In genomic region chr10:57723305-57723704, GRCh38 we compare ENCODE assay signal across 26 cellular contexts.
DNase-seq lines count a peak whose midpoint lies in the region; ATAC-seq, FAIRE-seq and TF ChIP-seq lines count a peak whose summit lies in the region.
"Had no signal": no experiment of that assay in that cellular context is flagged by ENCODE, and none has a peak within 500 bp of the region (broad histone marks: within the 10 kb centered on the region; RNA-seq: fewer than 3 reads in every experiment).

No MANE protein-coding gene starts in this region.

- H3K27me3 Mint-ChIP-seq in WTC11 (ENCODE audit: low read depth) = no peaks in the 10 kb centered on the region
- H3K27me3 Mint-ChIP-seq in neural progenitor cell (ENCODE audit: insufficient read depth, low read depth) = no peaks in the 10 kb centered on the region
- H3K27me3 Mint-ChIP-seq: CD4-positive, alpha-beta T cell; CD8-positive, alpha-beta memory T cell had no signal

- POLR2A ChIA-PET in WTC11 (lab: Charles Lee) = no interaction called here

- H3K4me1 ChIP-seq in HUES6 (ENCODE audit: control insufficient read depth, insufficient read depth, low read length) = peaks cover 11% of the 10 kb centered on the region; the same call in 1 of the 2 replicates
- peaks cover 9% of the 10 kb centered on the region for H3K4me1 ChIP-seq in iPS-18a (ENCODE audit: control insufficient read depth, low read depth, low read length)
- no peaks in the 10 kb centered on the region for H3K4me1 ChIP-seq in neural progenitor cell
- H3K4me1 ChIP-seq in upper lobe of left lung = no peaks in the 10 kb centered on the region
- no peaks in the 10 kb centered on the region for H3K4me1 ChIP-seq in heart left ventricle
- H3K4me1 ChIP-seq: A549; BE2C; BLaER1 treated with 17β-estradiol and CSF1 and Interleukin-3, amounts not matched to agents 10 nM and 100 nM had no signal

- H3K4me3 Mint-ChIP-seq in WTC11 (no peak overlapping the region), neural progenitor cell (no peak overlapping the region)
- H3K4me3 Mint-ChIP-seq: CD14-positive monocyte; CD4-positive, alpha-beta T cell; CD8-positive, alpha-beta memory T cell had no signal

- FAIRE-seq in frontal cortex (lab: Jason Lieb, UNC) = no peak
- FAIRE-seq: A549, D721Med, GM12878, GM18507 had no signal

- H3K27me3 ChIP-seq in HUES6 (ENCODE audit: control insufficient read depth, insufficient read depth, low read length) = no peaks in the 10 kb centered on the region
- no peaks in the 10 kb centered on the region for H3K27me3 ChIP-seq in iPS-18a (ENCODE audit: control insufficient read depth, insufficient read depth, low read length)
- no peaks in the 10 kb centered on the region for H3K27me3 ChIP-seq in neural progenitor cell
- no peaks in the 10 kb centered on the region for H3K27me3 ChIP-seq in upper lobe of left lung
- H3K27me3 ChIP-seq in heart left ventricle = no peaks in the 10 kb centered on the region
- H3K27me3 ChIP-seq: BLaER1 treated with 17β-estradiol and CSF1 and Interleukin-3, amounts not matched to agents 10 nM and 100 nM had no signal

- H3K27ac Mint-ChIP-seq in WTC11 = no peak overlapping the region
- peak overlapping the region; percentile 27 for H3K27ac Mint-ChIP-seq in neural progenitor cell
- H3K27ac Mint-ChIP-seq: CD14-positive monocyte; CD4-positive, alpha-beta T cell; CD8-positive, alpha-beta memory T cell had no signal

- no peak overlapping the region for H2AFZ ChIP-seq in neural progenitor cell (replicated peaks)

- no peaks in the 10 kb centered on the region for H3K79me2 ChIP-seq in neural progenitor cell (ENCODE audit: low read depth)

- intact Hi-C loops in heart left ventricle (cut with DNase I) = loop anchor here in 2 of 10 donors (5.0 to 10.0 kb wide), 2 partner anchors 121 to 234 kb away; no protein-coding TSS in a partner anchor

- no peaks in the 10 kb centered on the region for H3K36me3 ChIP-seq in HUES6 (ENCODE audit: control insufficient read depth, insufficient read depth, low read length)
- no peaks in the 10 kb centered on the region for H3K36me3 ChIP-seq in iPS-18a (ENCODE audit: control insufficient read depth, low read depth, low read length)
- no peaks in the 10 kb centered on the region for H3K36me3 ChIP-seq in neural progenitor cell
- no peaks in the 10 kb centered on the region for H3K36me3 ChIP-seq in upper lobe of left lung
- no peaks in the 10 kb centered on the region for H3K36me3 ChIP-seq in heart left ventricle
- H3K36me3 ChIP-seq: BE2C; BLaER1 treated with 17β-estradiol and CSF1 and Interleukin-3, amounts not matched to agents 10 nM and 100 nM had no signal

- H3K9ac ChIP-seq in HUES6 (ENCODE audit: low read length) (no peak overlapping the region), iPS-18a (ENCODE audit: low read length) (no peak overlapping the region), neural progenitor cell (no peak overlapping the region)
- H3K9ac ChIP-seq: BLaER1 treated with 17β-estradiol and CSF1 and Interleukin-3, amounts not matched to agents 10 nM and 100 nM had no signal

- DNase-seq in WTC11 (ENCODE audit: low spot score) = no peak
- DNase-seq in neural progenitor cell (ENCODE audit: low spot score) = peak; percentile 7
- DNase-seq in upper lobe of left lung = no peak
- DNase-seq in heart left ventricle = no peak
- no peak for DNase-seq in frontal cortex (ENCODE audit: low spot score in 2 of 2)
- DNase-seq: 8988T; ACHN; AML-193; BE2C; CD4-positive, alpha-beta T cell; CD8-positive, alpha-beta memory T cell; DMS 273 treated with DMSO at 0.1 percent for 48 hours; DMS79; EL; GDM1; GOT3; H7; HCEC 1CT had no signal

- TF ChIP-seq EP300 in upper lobe of left lung (IDR thresholded peaks at IDR 0.05) = no peak

- H3K27ac ChIP-seq in HUES6 (ENCODE audit: low read depth, low read length) (0 out of 2 replicates have a peak overlapping the region, but pooled peaks have one; percentile 61), iPS-18a (ENCODE audit: low read length) (no peak overlapping the region), neural progenitor cell (no peak overlapping the region), upper lobe of left lung (no peak overlapping the region), heart left ventricle (no peak overlapping the region)
- H3K27ac ChIP-seq: A549; BLaER1 treated with 17β-estradiol and CSF1 and Interleukin-3, amounts not matched to agents 10 nM and 100 nM had no signal

- peaks cover 3% of the 10 kb centered on the region; the same call in 1 of the 2 replicates for H3K9me3 ChIP-seq in HUES6 (ENCODE audit: control insufficient read depth, insufficient read depth, low read depth, low read length)
- H3K9me3 ChIP-seq in iPS-18a (ENCODE audit: control insufficient read depth, low read depth, low read length) = no peaks in the 10 kb centered on the region
- H3K9me3 ChIP-seq in neural progenitor cell (ENCODE audit: low read depth) = no peaks in the 10 kb centered on the region
- no peaks in the 10 kb centered on the region for H3K9me3 ChIP-seq in upper lobe of left lung
- peaks cover 0 to 10% (median 0%) of the 10 kb centered on the region in 12 donors for H3K9me3 ChIP-seq in heart left ventricle
- H3K9me3 ChIP-seq: A549, BE2C had no signal

- no peaks in the 10 kb centered on the region for H3F3A ChIP-seq in neural progenitor cell (ENCODE audit: low read depth)

- CTCF ChIA-PET in WTC11 (lab: Charles Lee) = no interaction called here

- H3K9me3 Mint-ChIP-seq in WTC11 (peaks cover 32% of the 10 kb centered on the region), neural progenitor cell (peaks cover 19% of the 10 kb centered on the region)

- ATAC-seq in WTC11 (peak; percentile 43; the same call in 1 of the 2 replicates), upper lobe of left lung (ENCODE audit: low FRiP score in 2 of 2) (no peak), heart left ventricle (no peak)
- ATAC-seq: A549, GM12878 had no signal

- peaks cover 24% of the 10 kb centered on the region for H3K4me1 Mint-ChIP-seq in WTC11
- peaks cover 11% of the 10 kb centered on the region for H3K4me1 Mint-ChIP-seq in neural progenitor cell
- H3K4me1 Mint-ChIP-seq: CD14-positive monocyte; CD8-positive, alpha-beta memory T cell had no signal

- H3K4me3 ChIP-seq in HUES6 (ENCODE audit: low read depth, low read length) = no peak overlapping the region
- H3K4me3 ChIP-seq in iPS-18a (ENCODE audit: low read length) = peak overlapping the region; percentile 7
- no peak overlapping the region for H3K4me3 ChIP-seq in neural progenitor cell
- H3K4me3 ChIP-seq in upper lobe of left lung = no peak overlapping the region
- H3K4me3 ChIP-seq in heart left ventricle = no peak overlapping the region
- H3K4me3 ChIP-seq: A549; BLaER1 treated with 17β-estradiol and CSF1 and Interleukin-3, amounts not matched to agents 10 nM and 100 nM; GM12878 had no signal

- H4K20me1 ChIP-seq in neural progenitor cell (ENCODE audit: low read depth) = no peaks in the 10 kb centered on the region
- H4K20me1 ChIP-seq: BLaER1 treated with 17β-estradiol and CSF1 and Interleukin-3, amounts not matched to agents 10 nM and 100 nM had no signal

- peaks cover 29% of the 10 kb centered on the region for H3K36me3 Mint-ChIP-seq in WTC11
- no peaks in the 10 kb centered on the region for H3K36me3 Mint-ChIP-seq in neural progenitor cell
- H3K36me3 Mint-ChIP-seq: CD14-positive monocyte; CD8-positive, alpha-beta memory T cell had no signal

- TF ChIP-seq CTCF in WTC11 (IDR thresholded peaks at IDR 0.05) = no peak
- TF ChIP-seq CTCF in neural progenitor cell (IDR thresholded peaks at IDR 0.05) = no peak
- no peak for TF ChIP-seq CTCF in upper lobe of left lung (IDR thresholded peaks at IDR 0.05)
- no peak for TF ChIP-seq CTCF in heart left ventricle (IDR thresholded peaks at IDR 0.05)

- 68 to 97% methylated on average over 1 of the region's 1 CpG for WGBS in upper lobe of left lung, 2 donors
- WGBS in heart left ventricle, 4 donors = 77 to 86% (median 81%) methylated on average over 1 of the region's 1 CpG

- TF ChIP-seq POLR2A in upper lobe of left lung (IDR thresholded peaks at IDR 0.05) (no peak), heart left ventricle (IDR thresholded peaks at IDR 0.05) (no peak)

- no peak overlapping the region for H3K4me2 ChIP-seq in neural progenitor cell
- H3K4me2 ChIP-seq: A549; BLaER1 treated with 17β-estradiol and CSF1 and Interleukin-3, amounts not matched to agents 10 nM and 100 nM had no signal

TF ChIP-seq in WTC11, 78 proteins besides CTCF, POLR2A, EP300 and RAD21 (continues in another document):
- TF ChIP-seq GABPB1 (CRISPR knock-in tag; IDR thresholded peaks at IDR 0.05) (no peak), GRHL2 (CRISPR knock-in tag; IDR thresholded peaks at IDR 0.05; ENCODE audit: insufficient replicate concordance, severe bottlenecking) (no peak), JUN (CRISPR knock-in tag; IDR thresholded peaks at IDR 0.05) (no peak)
- TF ChIP-seq, protein P1, sequence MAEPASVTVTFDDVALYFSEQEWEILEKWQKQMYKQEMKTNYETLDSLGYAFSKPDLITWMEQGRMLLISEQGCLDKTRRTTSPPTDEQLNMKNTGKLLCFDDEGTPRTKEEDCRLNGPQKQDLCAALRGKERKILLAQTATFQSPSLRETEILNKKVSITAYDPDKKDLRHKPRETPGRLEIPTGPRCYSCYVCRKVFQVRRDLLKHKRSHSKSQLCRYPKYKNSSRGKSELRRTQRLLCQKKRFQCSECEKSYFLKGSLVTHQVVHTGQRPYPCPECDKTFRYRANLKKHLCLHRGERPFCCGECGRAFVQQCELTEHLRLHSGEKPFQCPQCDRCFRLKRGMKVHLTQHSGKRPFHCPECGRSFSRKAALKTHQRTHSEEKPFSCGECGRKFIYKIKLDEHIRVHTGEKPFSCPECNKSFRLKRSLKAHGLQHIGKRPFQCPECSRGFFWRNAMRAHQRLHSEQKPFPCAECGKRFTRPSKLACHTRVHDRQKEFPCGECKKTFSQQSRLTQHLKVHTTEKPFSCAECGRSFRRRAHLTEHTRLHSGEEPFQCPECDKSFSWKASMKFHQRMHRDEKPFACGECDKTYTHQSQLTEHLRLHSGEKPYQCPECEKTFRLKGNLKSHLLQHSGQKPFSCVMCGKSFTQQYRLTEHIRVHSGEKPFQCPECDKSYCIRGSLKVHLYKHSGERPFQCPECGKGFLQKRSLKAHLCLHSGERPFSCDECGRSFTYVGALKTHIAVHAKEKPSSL (CRISPR knock-in tag; conservative IDR thresholded peaks at IDR 0.05) = no peak
